ENCODE assay signal across 8 cellular contexts in genomic region chr5:181223041-181223728, GRCh38. TPM values are rescaled to one million over a fixed set of nuclear protein-coding genes. Genes with fewer than 3 reads are reported as not detected.
A peak's percentile ranks its signal among the peaks of the same experiment; 100 is the strongest.
DNase-seq lines count a peak whose midpoint lies in the region; ATAC-seq, FAIRE-seq and TF ChIP-seq lines count a peak whose summit lies in the region.

Gene TRIM41 (plus strand): TSS chr5:181223281. CDS start chr5:181224000, 719 bp downstream.

- H3K4me2 ChIP-seq in HepG2 (ENCODE audit: low read depth, low read length): peak within 1 kb of the TSS; percentile 95

- intact Hi-C loops in HepG2 (cut with micrococcal nuclease; ENCODE audit: unreplicated experiment): no loop called here

- ATAC-seq in HG03280 (IDR thresholded peaks at IDR 0.05; ENCODE audit: unreplicated experiment) (peak; percentile 61), HepG2 (peak; percentile 77)

- TF ChIP-seq EP300 in HepG2 (IDR thresholded peaks at IDR 0.05; ENCODE audit: low read depth in 2 of 2, low read length in 2 of 2): no peak
- no peak for TF ChIP-seq EP300 in HepG2 (CRISPR knock-in tag; IDR thresholded peaks at IDR 0.05; ENCODE audit: borderline replicate concordance)

- CTCF ChIA-PET in HepG2 (lab: Yijun Ruan, JAX; ENCODE audit: low intra/inter-chr PET ratio, low total read pairs): no interaction called here

- WGBS in HepG2 (ENCODE audit: low lambda C conversion rate): 1% methylated on average over 16 of the region's 59 CpGs

- peak; percentile 98 for DNase-seq in activated naive CD4-positive, alpha-beta T cell treated with Interleukin-2 at 50 U/mL for 16 hours
- no peak for DNase-seq in activated naive CD4-positive, alpha-beta T cell (lab: John Stamatoyannopoulos, UW)
- DNase-seq in HepG2 (ENCODE audit: low spot score): peak; percentile 96
- DNase-seq in stimulated activated CD4-positive, alpha-beta T cell treated with anti-CD3 and anti-CD28 coated beads, Interleukin-4, amount 100 ng/mL, for 4 hours: peak; percentile 96 to 97
- no peak for DNase-seq in NCI-H82 treated with DMSO at 0.1 percent for 48 hours (lab: John Stamatoyannopoulos, UW; ENCODE audit: unreplicated experiment)

- TF ChIP-seq POLR2A in HepG2 (IDR thresholded peaks at IDR 0.05; ENCODE audit: insufficient read depth in 1 of 2, low read depth in 2 of 2, low read length in 2 of 2): peak in 1 of 2 experiments; percentile 94; a peak in 2 of 4 replicates

- H3K4me3 ChIP-seq in WI38 (ENCODE audit: low read depth, low read length) (peak within 1 kb of the TSS; percentile 87), HepG2 (replicated peaks in 1 of 3; ENCODE audit: insufficient read depth in 1 of 3, low read depth in 2 of 3, low read length in 3 of 3) (peak within 1 kb of the TSS; percentile 79 to 90 (median 87))

- H2AFZ ChIP-seq in HepG2 (ENCODE audit: low read length): no peak within 1 kb of the TSS

- peaks cover 0 to 8% of the 10 kb centered on the region in 2 experiments; a peak in 2 of 5 replicates for H3K36me3 ChIP-seq in HepG2 (replicated peaks in 1 of 2; ENCODE audit: control insufficient read depth in 1 of 2, insufficient read depth in 2 of 2, low read length in 2 of 2)

- no peaks in the 10 kb centered on the region for H3K9me3 ChIP-seq in HepG2 (ENCODE audit: low read length)

- peaks cover 18% of the 10 kb centered on the region for H3K79me2 ChIP-seq in HepG2 (ENCODE audit: insufficient read depth, low read length)

- peak; percentile 15; the same call in 1 of the 2 replicates for TF ChIP-seq RAD21 in HepG2 (CRISPR knock-in tag; IDR thresholded peaks at IDR 0.05)

- no peaks in the 10 kb centered on the region; a peak in 2 of 5 replicates for H3K27me3 ChIP-seq in HepG2 (ENCODE audit: control insufficient read depth in 1 of 2, insufficient read depth in 2 of 2, low read length in 2 of 2)

- H3K27ac ChIP-seq in cingulate gyrus (ENCODE audit: low read depth, low read length): peak within 1 kb of the TSS; percentile 98
- H3K27ac ChIP-seq in HepG2 (ENCODE audit: extremely low read length, insufficient read depth, low read length): peak within 1 kb of the TSS; percentile 81

- peaks cover 42% of the 10 kb centered on the region for H3K4me1 ChIP-seq in HepG2 (ENCODE audit: insufficient read depth, low read length)

- peak; percentile 91 for FAIRE-seq in HepG2 (lab: Jason Lieb, UNC)

- in situ Hi-C loops in HepG2 (cut with HindIII; ENCODE audit: extremely low pct_ligation_motif_present, low pct_unique_long_range_greater_than_20kb): loop anchor here (5.0 kb wide), 1 partner anchor 36 kb away; no protein-coding TSS in a partner anchor

- peak within 1 kb of the TSS; percentile 86 for H3K9ac ChIP-seq in HepG2 (ENCODE audit: insufficient read depth, low read depth, low read length)

- TF ChIP-seq CTCF in WI38 (IDR thresholded peaks at IDR 0.05; ENCODE audit: low read depth, low read length) (no peak), HepG2 (CRISPR knock-in tag; IDR thresholded peaks at IDR 0.05) (peak; percentile 20)

- no peaks in the 10 kb centered on the region for H4K20me1 ChIP-seq in HepG2 (ENCODE audit: insufficient read depth, low read length)

- POLR2A ChIA-PET in HepG2 (lab: Yijun Ruan, JAX): interaction anchor here (0.6 to 3.8 kb wide), 14 partner anchors 9 to 53 kb away, joined by 3 to 70 read pairs (median 6); partner anchors contain the start of genes RACK1 and TRIM52

- BruUV-seq in HepG2 (replicated peaks; lab: Mats Ljungman, UMichigan): no TSS peak

TF ChIP-seq in HepG2, 621 proteins besides CTCF, POLR2A, EP300 and RAD21 (continues in another document):
- TF ChIP-seq ZMAT3 (CRISPR knock-in tag; conservative IDR thresholded peaks at IDR 0.05): peak; percentile 95
- no peak for TF ChIP-seq MXD1 (CRISPR knock-in tag; IDR thresholded peaks at IDR 0.05)
- TF ChIP-seq MIER3 (CRISPR knock-in tag; IDR thresholded peaks at IDR 0.05; ENCODE audit: borderline replicate concordance): peak; percentile 75; the same call in 1 of the 2 replicates
- TF ChIP-seq ZNF343 (CRISPR knock-in tag; IDR thresholded peaks at IDR 0.05): peak; percentile 75; the same call in 1 of the 2 replicates
- no peak for TF ChIP-seq ZNF431 (CRISPR knock-in tag; IDR thresholded peaks at IDR 0.05; ENCODE audit: borderline replicate concordance, low read depth)
- no peak for TF ChIP-seq ZUFSP (CRISPR knock-in tag; IDR thresholded peaks at IDR 0.05; ENCODE audit: borderline replicate concordance)
- peak; percentile 70 for TF ChIP-seq HNRNPLL (IDR thresholded peaks at IDR 0.05; ENCODE audit: low read depth, low read length, poor library complexity, severe bottlenecking)
- no peak for TF ChIP-seq RFX1 (IDR thresholded peaks at IDR 0.05)
- no peak for TF ChIP-seq ZBTB14 (CRISPR knock-in tag; IDR thresholded peaks at IDR 0.05)
- peak; percentile 71 for TF ChIP-seq ZNF670 (CRISPR knock-in tag; IDR thresholded peaks at IDR 0.05; ENCODE audit: borderline replicate concordance)
- no peak for TF ChIP-seq FOXM1 (CRISPR knock-in tag; IDR thresholded peaks at IDR 0.05)
- peak; percentile 83 for TF ChIP-seq ZFP91 (CRISPR knock-in tag; IDR thresholded peaks at IDR 0.05; ENCODE audit: borderline replicate concordance)
- no peak for TF ChIP-seq ZNF326 (CRISPR knock-in tag; IDR thresholded peaks at IDR 0.05; ENCODE audit: borderline replicate concordance)
- peak; percentile 78 for TF ChIP-seq HIVEP1 (CRISPR knock-in tag; IDR thresholded peaks at IDR 0.05)
- TF ChIP-seq ZFP62 (CRISPR knock-in tag; IDR thresholded peaks at IDR 0.05): no peak

RNA-seq across cellular contexts. Expression of gene TRIM41, which starts in this region (rescaled TPM):
- total RNA-seq in HepG2 (2016; rRNA removed; fragmentation: Illumina TruSeq; extraction: Trizol): 10.9 and 16.7 TPM in 2 replicates
- total RNA-seq in HepG2 (2016; cell fraction: cytosol; rRNA removed; fragmentation: Illumina TruSeq; extraction: Trizol; ENCODE audit: low read depth): 3.4 and 3.6 TPM in 2 replicates
- total RNA-seq in HepG2 (2016; cell fraction: insoluble cytoplasmic fraction; rRNA removed; fragmentation: Illumina TruSeq; extraction: Trizol): 12.4 and 16.7 TPM in 2 replicates
- 9.1 and 9.7 TPM in 2 replicates for total RNA-seq in HepG2 (2016; cell fraction: membrane; rRNA removed; fragmentation: Illumina TruSeq; extraction: Trizol)
- total RNA-seq in HepG2 (2016; cell fraction: nucleus; rRNA removed; fragmentation: Illumina TruSeq; extraction: Trizol): 11.4 and 13.1 TPM in 2 replicates
- 10.2 and 10.9 TPM in 2 replicates for polyA plus RNA-seq in HepG2 (2011; rRNA removed)
- 5.4 and 6.4 TPM in 2 replicates for polyA plus RNA-seq in HepG2 (2011; cell fraction: cytosol; rRNA removed)
- 66.0 and 81.3 TPM in 2 replicates for polyA plus RNA-seq in HepG2 (2011; cell fraction: nucleus; rRNA removed)
- polyA plus RNA-seq in HepG2 (2012): 10.5 and 10.9 TPM in 2 replicates
- polyA plus RNA-seq in HepG2 (2016; cell fraction: cytosol; fragmentation: Illumina TruSeq; extraction: Trizol; ENCODE audit: low read depth): 2.6 and 3.0 TPM in 2 replicates
- 15.2 and 16.5 TPM in 2 replicates for polyA plus RNA-seq in HepG2 (2016; cell fraction: insoluble cytoplasmic fraction; fragmentation: Illumina TruSeq; extraction: Trizol; ENCODE audit: low read depth)
- polyA plus RNA-seq in HepG2 (2016; cell fraction: membrane; fragmentation: Illumina TruSeq; extraction: Trizol; ENCODE audit: low read depth): 7.8 and 8.3 TPM in 2 replicates
- 28.6 and 33.8 TPM in 2 replicates for polyA plus RNA-seq in HepG2 (2016; cell fraction: nucleus; fragmentation: Illumina TruSeq; extraction: Trizol; ENCODE audit: insufficient read depth, low read depth)
- 7.5 and 14.8 TPM in 2 replicates for polyA minus RNA-seq in HepG2 (2011; rRNA and poly(A)+ RNA removed; ENCODE audit: low replicate concordance)
- polyA minus RNA-seq in HepG2 (2011; cell fraction: cytosol; rRNA and poly(A)+ RNA removed): 3.3 and 3.7 TPM in 2 replicates
- polyA minus RNA-seq in HepG2 (2011; cell fraction: nucleus; rRNA and poly(A)+ RNA removed): 17.4 and 18.8 TPM in 2 replicates

Comparison
In these comparisons a context has a peak if more than half of its experiments do, and no peak if none do; other contexts are left out.
1. DNase-seq: peak in activated naive CD4-positive, alpha-beta T cell treated with Interleukin-2 at 50 U/mL for 16 hours (single experiment), HepG2 (single experiment) and stimulated activated CD4-positive, alpha-beta T cell treated with anti-CD3 and anti-CD28 coated beads, Interleukin-4, amount 100 ng/mL, for 4 hours (2 of 2); none in activated naive CD4-positive, alpha-beta T cell (0 of 4) and NCI-H82 treated with DMSO at 0.1 percent for 48 hours (single experiment).